ENCODE assay signal across 14 cellular contexts in the genomic region with DNA sequence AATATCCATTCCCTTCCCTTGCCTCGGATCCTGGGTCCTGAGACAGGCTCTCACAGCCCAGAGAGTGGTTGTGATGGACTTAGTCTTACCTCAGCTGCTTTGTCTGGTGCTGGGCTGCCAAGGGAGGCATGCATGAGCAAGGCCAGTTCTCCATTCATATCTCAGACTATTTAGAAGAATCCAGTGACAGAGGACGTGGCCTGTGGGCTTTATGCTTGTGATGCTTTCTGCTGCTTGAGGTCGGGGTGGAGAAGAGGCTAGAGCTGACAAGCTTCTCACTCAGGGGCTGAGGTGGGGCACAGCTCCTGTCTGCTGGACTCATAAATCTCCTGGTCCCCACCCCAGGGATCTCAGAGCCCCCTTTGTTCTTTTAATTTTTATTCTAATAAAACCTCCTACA.
DNase-seq lines count a peak whose midpoint lies in the region; ATAC-seq and TF ChIP-seq lines count a peak whose summit lies in the region.
"Had no signal": no experiment of that assay in that cellular context is flagged by ENCODE, and none has a peak within 500 bp of the region (broad histone marks: within the 10 kb centered on the region; RNA-seq: fewer than 3 reads in every experiment).

No MANE protein-coding gene starts in this region.

- intact Hi-C loops in body of pancreas (cut with DNase I): no loop called here

- H3K4me1 ChIP-seq in neuronal stem cell (ENCODE audit: control insufficient read depth in 2 of 2, insufficient read depth in 1 of 2, low read depth in 1 of 2, low read length in 2 of 2) (peaks cover 0 to 3% of the 10 kb centered on the region in 2 donors), body of pancreas (no peaks in the 10 kb centered on the region)

- no peak overlapping the region for H3K4ac ChIP-seq in neuronal stem cell (ENCODE audit: low read length)

- no peak overlapping the region for H2AFZ ChIP-seq in neuronal stem cell (ENCODE audit: low read length)

- no peak overlapping the region for H3K4me2 ChIP-seq in neuronal stem cell (ENCODE audit: insufficient read depth, low read length, poor library complexity, severe bottlenecking)
- H3K4me2 ChIP-seq: smooth muscle cell had no signal

- H4K91ac ChIP-seq in neuronal stem cell (ENCODE audit: low read depth, low read length, poor library complexity): no peak overlapping the region

- H4K8ac ChIP-seq in neuronal stem cell (ENCODE audit: low read depth, low read length): no peak overlapping the region

- ATAC-seq in GM18511 (IDR thresholded peaks at IDR 0.05; ENCODE audit: unreplicated experiment) (peak; percentile 7), GM21367 (IDR thresholded peaks at IDR 0.05; ENCODE audit: unreplicated experiment) (peak; percentile 4), HG02981 (IDR thresholded peaks at IDR 0.05; ENCODE audit: unreplicated experiment) (peak; percentile 10), body of pancreas (no peak)

- H3K36me3 ChIP-seq in neuronal stem cell (replicated peaks in 1 of 2; ENCODE audit: control insufficient read depth in 2 of 2, insufficient read depth in 2 of 2, low read length in 2 of 2): no peaks in the 10 kb centered on the region
- H3K36me3 ChIP-seq in body of pancreas (replicated peaks in 1 of 2; ENCODE audit: insufficient read depth in 1 of 2, low read depth in 2 of 2): no peaks in the 10 kb centered on the region
- H3K36me3 ChIP-seq: thoracic aorta had no signal

- H3K4me3 ChIP-seq in neuronal stem cell (ENCODE audit: low read length in 2 of 2) (no peak overlapping the region), body of pancreas (no peak overlapping the region)
- H3K4me3 ChIP-seq: smooth muscle cell, thoracic aorta had no signal

- no peak overlapping the region for H2BK12ac ChIP-seq in neuronal stem cell (ENCODE audit: low read length)

- H3K27ac Mint-ChIP-seq in T-helper 2 cell treated with Interferon-gamma antibody and Interleukin-4, amounts not matched to agents 5 μg/mL and 100 μg/mL, for 36 hours: peak overlapping the region; percentile 82

- H3K9ac ChIP-seq in neuronal stem cell (ENCODE audit: low read depth, low read length, poor library complexity): no peak overlapping the region

- no peak overlapping the region for H2BK5ac ChIP-seq in neuronal stem cell (ENCODE audit: low read length)

- no peaks in the 10 kb centered on the region for H3K79me1 ChIP-seq in neuronal stem cell (ENCODE audit: low read depth, low read length)

- no peak for TF ChIP-seq POLR2A in body of pancreas (IDR thresholded peaks at IDR 0.05)

- WGBS in neuronal stem cell (ENCODE audit: extremely low coverage in 2 of 2, insufficient read length in 2 of 2, insufficient replicate concordance in 1 of 2), 2 donors: no CpG with 5 or more reads among the region's 3 CpGs
- 69 to 70% methylated on average over 3 of the region's 3 CpGs for WGBS in body of pancreas, 2 donors

- no peak overlapping the region for H2BK15ac ChIP-seq in neuronal stem cell (ENCODE audit: low read length)

- peaks cover 3% of the 10 kb centered on the region for H3K36me3 Mint-ChIP-seq in T-helper 2 cell treated with Interferon-gamma antibody and Interleukin-4, amounts not matched to agents 5 μg/mL and 100 μg/mL, for 36 hours (ENCODE audit: low read depth)

- no peak overlapping the region for H3K18ac ChIP-seq in neuronal stem cell (ENCODE audit: low read length)

- H3K9me3 ChIP-seq in neuronal stem cell (replicated peaks in 1 of 2; ENCODE audit: control insufficient read depth in 2 of 2, insufficient read depth in 1 of 2, low read depth in 1 of 2, low read length in 2 of 2) (no peaks in the 10 kb centered on the region), body of pancreas (no peaks in the 10 kb centered on the region)
- H3K9me3 ChIP-seq: thoracic aorta had no signal

- no peaks in the 10 kb centered on the region for H3K9me3 Mint-ChIP-seq in T-helper 2 cell treated with Interferon-gamma antibody and Interleukin-4, amounts not matched to agents 5 μg/mL and 100 μg/mL, for 36 hours

- no peak overlapping the region for H3K14ac ChIP-seq in neuronal stem cell (ENCODE audit: low read length)

- H3K23ac ChIP-seq in neuronal stem cell (ENCODE audit: low read depth, low read length, poor library complexity): no peak overlapping the region

- no peak overlapping the region for H2BK120ac ChIP-seq in neuronal stem cell (ENCODE audit: low read depth, low read length)

- TF ChIP-seq CTCF in body of pancreas (IDR thresholded peaks at IDR 0.05): no peak

- peak overlapping the region; percentile 32 for H3K4me3 Mint-ChIP-seq in T-helper 2 cell treated with Interferon-gamma antibody and Interleukin-4, amounts not matched to agents 5 μg/mL and 100 μg/mL, for 36 hours

- H3K27me3 ChIP-seq in neuronal stem cell (ENCODE audit: control insufficient read depth in 3 of 3, insufficient read depth in 3 of 3, low read depth in 1 of 3, low read length in 3 of 3): no peaks in the 10 kb centered on the region
- no peaks in the 10 kb centered on the region for H3K27me3 ChIP-seq in body of pancreas

- H3K27me3 Mint-ChIP-seq in T-helper 2 cell treated with Interferon-gamma antibody and Interleukin-4, amounts not matched to agents 5 μg/mL and 100 μg/mL, for 36 hours (ENCODE audit: low read depth): no peaks in the 10 kb centered on the region

- H3K27ac ChIP-seq in neuronal stem cell (replicated peaks; ENCODE audit: low read length) (no peak overlapping the region), body of pancreas (no peak overlapping the region)
- H3K27ac ChIP-seq: thoracic aorta had no signal

- H3K4me1 Mint-ChIP-seq in T-helper 2 cell treated with Interferon-gamma antibody and Interleukin-4, amounts not matched to agents 5 μg/mL and 100 μg/mL, for 36 hours (ENCODE audit: low read depth): peaks cover 35% of the 10 kb centered on the region

- no peak overlapping the region for H2AK5ac ChIP-seq in neuronal stem cell (ENCODE audit: low read depth, low read length)

- no peak for DNase-seq in T-helper 2 cell treated with Interferon-gamma antibody and Interleukin-4, amounts not matched to agents 5 μg/mL and 100 μg/mL, for 36 hours (ENCODE audit: low spot score)
- DNase-seq in neuronal stem cell (ENCODE audit: low spot score) (no peak), NCI-H2196 (lab: John Stamatoyannopoulos, UW; ENCODE audit: unreplicated experiment) (no peak), medulla oblongata (ENCODE audit: extremely low spot score) (no peak), body of pancreas (no peak)
- DNase-seq: cortex of kidney, mesendoderm, NCI-H69, SIG-M5 had no signal
